ENCODE assay signal across 12 cellular contexts in the genomic region with DNA sequence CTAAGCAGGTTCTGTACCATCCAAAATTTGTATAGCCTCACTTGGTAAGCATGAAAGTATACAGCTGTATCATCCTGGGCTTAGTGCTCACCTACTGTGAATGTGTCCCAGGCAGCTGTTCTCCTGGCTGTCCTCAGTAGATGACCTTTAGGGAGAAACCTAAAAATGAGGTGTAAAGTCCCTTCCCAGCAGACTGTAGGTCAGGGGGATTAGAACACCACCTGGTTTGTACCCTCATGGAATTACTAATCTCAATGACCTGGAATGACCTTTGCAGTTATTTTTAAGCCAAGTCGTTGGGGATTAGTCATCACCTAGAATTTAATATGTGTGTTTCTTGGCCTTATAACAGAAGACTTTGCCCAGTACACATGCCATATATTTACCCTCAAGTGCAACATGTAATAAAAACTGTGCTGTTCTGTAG. TPM values are rescaled to one million over a fixed set of nuclear protein-coding genes. Genes with fewer than 3 reads are reported as not detected.
DNase-seq lines count a peak whose midpoint lies in the region; ATAC-seq and TF ChIP-seq lines count a peak whose summit lies in the region.
"Had no signal": no experiment of that assay in that cellular context is flagged by ENCODE, and none has a peak within 500 bp of the region (broad histone marks: within the 10 kb centered on the region; RNA-seq: fewer than 3 reads in every experiment).

No MANE protein-coding gene starts in this region.

- TF ChIP-seq CTCF in body of pancreas (IDR thresholded peaks at IDR 0.05), result no peak
- TF ChIP-seq CTCF in suprapubic skin (IDR thresholded peaks at IDR 0.05), result no peak

- no peaks in the 10 kb centered on the region for H3K27me3 ChIP-seq in body of pancreas
- H3K27me3 ChIP-seq in muscle layer of duodenum (ENCODE audit: low read depth, low read length), result no peaks in the 10 kb centered on the region
- H3K27me3 ChIP-seq in suprapubic skin, result no peaks in the 10 kb centered on the region

- H3K36me3 ChIP-seq in body of pancreas (replicated peaks in 1 of 2; ENCODE audit: insufficient read depth in 1 of 2, low read depth in 2 of 2) (no peaks in the 10 kb centered on the region), muscle layer of duodenum (ENCODE audit: control insufficient read depth in 1 of 2, insufficient read depth in 2 of 2, low read length in 2 of 2) (no peaks in the 10 kb centered on the region), suprapubic skin (no peaks in the 10 kb centered on the region)
- H3K36me3 ChIP-seq: adrenal gland had no signal

- no peak overlapping the region for H3K4me3 ChIP-seq in body of pancreas
- H3K4me3 ChIP-seq in muscle layer of duodenum (ENCODE audit: low read depth in 1 of 2, low read length in 2 of 2), result no peak overlapping the region
- no peak overlapping the region for H3K4me3 ChIP-seq in suprapubic skin
- H3K4me3 ChIP-seq: adrenal gland, smooth muscle cell had no signal

- H3K4me1 ChIP-seq in body of pancreas, result peaks cover 11% of the 10 kb centered on the region
- H3K4me1 ChIP-seq in muscle layer of duodenum (ENCODE audit: control insufficient read depth in 1 of 2, insufficient read depth in 2 of 2, low read length in 2 of 2), result peaks cover 0 to 3% of the 10 kb centered on the region in 2 donors
- no peaks in the 10 kb centered on the region for H3K4me1 ChIP-seq in suprapubic skin
- H3K4me1 ChIP-seq: adrenal gland had no signal

- peak; percentile 22 for DNase-seq in EH (ENCODE audit: low read depth)
- DNase-seq in body of pancreas, result no peak
- no peak for DNase-seq in activated naive CD4-positive, alpha-beta T cell treated with Interleukin-2 at 50 U/mL for 16 hours
- DNase-seq in superior temporal gyrus (ENCODE audit: extremely low spot score), result no peak
- no peak for DNase-seq in suprapubic skin (ENCODE audit: low spot score in 2 of 2)
- no peak for DNase-seq in OCI-M1 (lab: John Stamatoyannopoulos, UW)
- DNase-seq: adrenal gland; CD8-positive, alpha-beta T cell; NCI-H2081 treated with DMSO at 0.1 percent for 48 hours had no signal

- intact Hi-C loops in body of pancreas (cut with DNase I), result no loop called here

- TF ChIP-seq EP300 in suprapubic skin (IDR thresholded peaks at IDR 0.05), result no peak

- TF ChIP-seq POLR2A in body of pancreas (IDR thresholded peaks at IDR 0.05) (no peak), suprapubic skin (IDR thresholded peaks at IDR 0.05) (no peak)

- H3K27ac ChIP-seq in body of pancreas (peak overlapping the region in 3 of 4 donors; percentile 12 to 63 (median 29)), muscle layer of duodenum (ENCODE audit: low read length) (peak overlapping the region; percentile 67), suprapubic skin (no peak overlapping the region)
- H3K27ac ChIP-seq: adrenal gland had no signal

- WGBS in body of pancreas, 2 donors, result 0% methylated on average over 1 of the region's 1 CpG
- 0% methylated on average over 1 of the region's 1 CpG for WGBS in suprapubic skin

- ATAC-seq in HG03354 (IDR thresholded peaks at IDR 0.05; ENCODE audit: poor library complexity, severe bottlenecking, unreplicated experiment), result peak; percentile 42
- no peak for ATAC-seq in body of pancreas
- ATAC-seq: CD8-positive, alpha-beta T cell had no signal

- H3K9me3 ChIP-seq in body of pancreas (no peaks in the 10 kb centered on the region), muscle layer of duodenum (ENCODE audit: control insufficient read depth in 1 of 2, low read length in 2 of 2) (no peaks in the 10 kb centered on the region), suprapubic skin (no peaks in the 10 kb centered on the region)
- H3K9me3 ChIP-seq: adrenal gland had no signal

RNA-seq across cellular contexts. Expression of a gene that starts 39.1 kb away (rescaled TPM):
- total RNA-seq in body of pancreas (1 to 10 TPM; 4.3 to 6.7 TPM), suprapubic skin (1 to 10 TPM; 4.5 to 8.7 (median 5.7) TPM)

RNA-seq across cellular contexts. Expression of a gene that starts 42.4 kb away (rescaled TPM):
- not detected for total RNA-seq in body of pancreas
- total RNA-seq in suprapubic skin, result not detected
- total RNA-seq: adrenal gland; CD8-positive, alpha-beta T cell; smooth muscle cell had no signal

RNA-seq across cellular contexts. Expression of a gene that starts 55.4 kb away (rescaled TPM):
- 1 to 10 TPM; 3.9 to 4.9 TPM for total RNA-seq in body of pancreas
- total RNA-seq in suprapubic skin, result 1 to 10 TPM in 3 of 4 donors, under 1 TPM in 1; 0.83 to 4.5 (median 3.5) TPM
